In genomic region chr9:38016375-38017120, GRCh38 we compare ENCODE assay signal across 9 cellular contexts. TPM values are rescaled to one million over a fixed set of nuclear protein-coding genes. Genes with fewer than 3 reads are reported as not detected.
DNase-seq lines count a peak whose midpoint lies in the region; ATAC-seq and TF ChIP-seq lines count a peak whose summit lies in the region.
"Had no signal": no experiment of that assay in that cellular context is flagged by ENCODE, and none has a peak within 500 bp of the region (broad histone marks: within the 10 kb centered on the region; RNA-seq: fewer than 3 reads in every experiment).

No MANE protein-coding gene starts in this region.

- H2BK20ac ChIP-seq in IMR-90 (ENCODE audit: low read depth, low read length), result peak overlapping the region; percentile 74

- H3K27ac ChIP-seq in IMR-90 (ENCODE audit: insufficient read depth, low read length), result peak overlapping the region; percentile 65
- peak overlapping the region; percentile 72 to 73 for H3K27ac ChIP-seq in liver (ENCODE audit: low read depth in 1 of 2, low read length in 2 of 2)
- H3K27ac ChIP-seq in thymus (ENCODE audit: low read depth), result peak overlapping the region; percentile 31

- dilution Hi-C loops in IMR-90 (cut with HindIII; ENCODE audit: low sequenced_read_pairs, unreplicated experiment), result no loop called here

- peaks cover 46 to 91% of the 10 kb centered on the region in 2 experiments for H3K79me1 ChIP-seq in IMR-90 (ENCODE audit: low read depth in 1 of 2, low read length in 2 of 2)

- H2AK9ac ChIP-seq in IMR-90 (replicated peaks; ENCODE audit: low read depth, low read length, poor library complexity), result peak overlapping the region; percentile 74

- ATAC-seq in IMR-90 (ENCODE audit: low read depth) (peak; percentile 18), HG03565 (IDR thresholded peaks at IDR 0.05; ENCODE audit: unreplicated experiment) (no peak)

- 56% methylated on average over 5 of the region's 11 CpGs; no CpG with 5 or more reads in 1 of the 2 experiments for WGBS in IMR-90 (ENCODE audit: extremely low coverage in 2 of 2, insufficient read length in 1 of 2), 2 experiments
- WGBS in liver, result 61% methylated on average over 11 of the region's 11 CpGs
- 94% methylated on average over 11 of the region's 11 CpGs for WGBS in thymus

- H3K4me1 ChIP-seq in IMR-90 (ENCODE audit: control insufficient read depth, insufficient read depth, low read length), result peaks cover 41% of the 10 kb centered on the region
- peaks cover 15 to 49% (median 47%) of the 10 kb centered on the region in 4 donors for H3K4me1 ChIP-seq in liver (ENCODE audit: control insufficient read depth in 4 of 4, insufficient read depth in 4 of 4, low read length in 3 of 4)
- no peaks in the 10 kb centered on the region for H3K4me1 ChIP-seq in thymus (ENCODE audit: control insufficient read depth, insufficient read depth, low read length)

- H3K4me2 ChIP-seq in IMR-90 (ENCODE audit: low read depth, low read length), result peak overlapping the region; percentile 20; the same call in 1 of the 2 replicates

- H3K9ac ChIP-seq in IMR-90 (ENCODE audit: low read depth, low read length), result peak overlapping the region; percentile 29
- peak overlapping the region in 1 of 2 donors; percentile 3 for H3K9ac ChIP-seq in liver (ENCODE audit: low read depth in 1 of 2, low read length in 2 of 2)

- H3K23ac ChIP-seq in IMR-90 (ENCODE audit: low read depth, low read length), result peak overlapping the region; percentile 89

- TF ChIP-seq RAD21 in IMR-90 (IDR thresholded peaks at IDR 0.05; ENCODE audit: low read length), result no peak
- no peak for TF ChIP-seq RAD21 in liver (IDR thresholded peaks at IDR 0.05)

- peak overlapping the region; percentile 14 for H4K5ac ChIP-seq in IMR-90 (ENCODE audit: low read depth, low read length)

- H2BK15ac ChIP-seq in IMR-90 (ENCODE audit: low read depth, low read length), result peak overlapping the region; percentile 33; the same call in 2 of the 3 replicates

- peak overlapping the region; percentile 42 for H3K56ac ChIP-seq in IMR-90 (ENCODE audit: extremely low read depth, insufficient read depth, low read length)

- peak overlapping the region; percentile 67 for H3K18ac ChIP-seq in IMR-90 (ENCODE audit: low read depth, low read length)

- POLR2A ChIA-PET in IMR-90 (lab: Charles Lee; ENCODE audit: unreplicated experiment), result no interaction called here

- H3K36me3 ChIP-seq in IMR-90 (ENCODE audit: control insufficient read depth, insufficient read depth, low read length) (peaks cover 38% of the 10 kb centered on the region), liver (ENCODE audit: control insufficient read depth in 4 of 4, insufficient read depth in 3 of 4, low read depth in 1 of 4, low read length in 3 of 4) (peaks cover 2 to 31% (median 14%) of the 10 kb centered on the region in 4 donors), thymus (ENCODE audit: control insufficient read depth, insufficient read depth) (no peaks in the 10 kb centered on the region)

- CTCF ChIA-PET in IMR-90 (lab: Yijun Ruan, JAX), result interaction anchor here (0.8 to 2.6 kb wide), 4 partner anchors 10 to 108 kb away, joined by 3 to 11 read pairs (median 6); no protein-coding TSS in a partner anchor

- peak overlapping the region; percentile 28 for H2AFZ ChIP-seq in IMR-90 (replicated peaks; ENCODE audit: low read length, poor library complexity)

- intact Hi-C loops in IMR-90 (cut with micrococcal nuclease), result loop anchor here (2.0 kb wide), 1 partner anchor 50 kb away; no protein-coding TSS in a partner anchor

- peak overlapping the region; percentile 73 for H3K14ac ChIP-seq in IMR-90 (replicated peaks; ENCODE audit: low read depth, low read length)

- H3K27me3 ChIP-seq in IMR-90 (ENCODE audit: control insufficient read depth, insufficient read depth, low read length), result no peaks in the 10 kb centered on the region
- no peaks in the 10 kb centered on the region for H3K27me3 ChIP-seq in liver (ENCODE audit: control insufficient read depth in 4 of 4, insufficient read depth in 4 of 4, low read length in 3 of 4)
- no peaks in the 10 kb centered on the region for H3K27me3 ChIP-seq in thymus (ENCODE audit: control insufficient read depth, insufficient read depth)

- peak overlapping the region; percentile 30 to 74 for H4K8ac ChIP-seq in IMR-90 (ENCODE audit: low read depth in 2 of 2, low read length in 2 of 2)

- H3K4ac ChIP-seq in IMR-90 (ENCODE audit: low read depth, low read length), result peak overlapping the region; percentile 81

- TF ChIP-seq POLR2A in IMR-90 (IDR thresholded peaks at IDR 0.05; ENCODE audit: low read depth, low read length), result no peak

- peak overlapping the region; percentile 63 for H2BK5ac ChIP-seq in IMR-90 (ENCODE audit: low read depth, low read length, poor library complexity, severe bottlenecking)

- H4K91ac ChIP-seq in IMR-90 (ENCODE audit: insufficient read depth, low read depth, low read length), result peak overlapping the region; percentile 92

- H3K4me3 ChIP-seq in IMR-90 (ENCODE audit: insufficient read depth, low read depth, low read length) (no peak overlapping the region), liver (ENCODE audit: low read depth in 1 of 3, low read length in 3 of 3) (no peak overlapping the region), thymus (ENCODE audit: low read length) (no peak overlapping the region)

- in situ Hi-C loops in IMR-90 (cut with MboI; ENCODE audit: low sequenced_read_pairs), result no loop called here

- peaks cover 38% of the 10 kb centered on the region for H3K9me1 ChIP-seq in IMR-90 (ENCODE audit: insufficient read depth, low read length)

- H2BK120ac ChIP-seq in IMR-90 (ENCODE audit: low read depth, low read length), result peak overlapping the region; percentile 82

- no peak for TF ChIP-seq CTCF in IMR-90 (conservative IDR thresholded peaks at IDR 0.05; ENCODE audit: low read depth, low read length)
- no peak for TF ChIP-seq CTCF in liver (IDR thresholded peaks at IDR 0.05; ENCODE audit: low read depth, low read length, missing input control)

- no TSS peak for BruUV-seq in IMR-90 (replicated peaks; lab: Mats Ljungman, UMichigan)

- H4K20me1 ChIP-seq in IMR-90 (ENCODE audit: insufficient read depth, low read length), result peaks cover 23% of the 10 kb centered on the region; the same call in 1 of the 2 replicates

- H3K9me3 ChIP-seq in IMR-90 (ENCODE audit: control insufficient read depth, insufficient read depth, low read length), result no peaks in the 10 kb centered on the region
- no peaks in the 10 kb centered on the region for H3K9me3 ChIP-seq in liver (ENCODE audit: control insufficient read depth in 4 of 4, low read length in 3 of 4)
- no peaks in the 10 kb centered on the region for H3K9me3 ChIP-seq in thymus (ENCODE audit: control insufficient read depth)

- peak overlapping the region; percentile 94 for H2AK5ac ChIP-seq in IMR-90 (ENCODE audit: low read depth, low read length)

- peak; percentile 63 for DNase-seq in IMR-90
- peak; percentile 57 for DNase-seq in dermis blood vessel endothelial cell
- DNase-seq in SIG-M5 treated with dmso at 0.1 percent for 504 hours (lab: John Stamatoyannopoulos, UW; ENCODE audit: unreplicated experiment), result no peak
- no peak for DNase-seq in inferior parietal cortex (ENCODE audit: extremely low spot score)
- no peak for DNase-seq in stimulated activated CD8-positive, alpha-beta memory T cell treated with anti-CD3 and anti-CD28 coated beads, Interleukin-4, amount 100 ng/mL, for 48 hours
- DNase-seq: MM.1S had no signal

TF ChIP-seq in IMR-90, 13 proteins besides CTCF, POLR2A, EP300 and RAD21 (continues in another document):
- TF ChIP-seq CEBPB (IDR thresholded peaks at IDR 0.05; ENCODE audit: low read depth, low read length) (no peak), SMC3 (IDR thresholded peaks at IDR 0.05; ENCODE audit: low read depth, low read length) (no peak), MAZ (IDR thresholded peaks at IDR 0.05; ENCODE audit: borderline replicate concordance, low read depth, low read length) (peak; percentile 62; the same call in 1 of the 2 replicates), MXI1 (IDR thresholded peaks at IDR 0.05; ENCODE audit: borderline replicate concordance, low read depth, low read length) (no peak; the same call in 1 of the 2 replicates), RCOR1 (IDR thresholded peaks at IDR 0.05; ENCODE audit: insufficient replicate concordance, low read length) (no peak), FOS (IDR thresholded peaks at IDR 0.05; ENCODE audit: low read depth, low read length) (peak; percentile 42; the same call in 1 of the 2 replicates)
- TF ChIP-seq, protein P1, sequence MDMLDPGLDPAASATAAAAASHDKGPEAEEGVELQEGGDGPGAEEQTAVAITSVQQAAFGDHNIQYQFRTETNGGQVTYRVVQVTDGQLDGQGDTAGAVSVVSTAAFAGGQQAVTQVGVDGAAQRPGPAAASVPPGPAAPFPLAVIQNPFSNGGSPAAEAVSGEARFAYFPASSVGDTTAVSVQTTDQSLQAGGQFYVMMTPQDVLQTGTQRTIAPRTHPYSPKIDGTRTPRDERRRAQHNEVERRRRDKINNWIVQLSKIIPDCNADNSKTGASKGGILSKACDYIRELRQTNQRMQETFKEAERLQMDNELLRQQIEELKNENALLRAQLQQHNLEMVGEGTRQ (IDR thresholded peaks at IDR 0.05; ENCODE audit: low read depth, low read length), result no peak

TF ChIP-seq in liver, 16 proteins besides CTCF, POLR2A, EP300 and RAD21:
- no peak for TF ChIP-seq GABPA (IDR thresholded peaks at IDR 0.05 in 1 of 2, conservative IDR thresholded peaks at IDR 0.05 in 1 of 2)
TF ChIP-seq in liver: peak in this region for 0.

RNA-seq across cellular contexts. Expression of gene SHB, which starts 52.5 kb away (rescaled TPM):
- total RNA-seq in IMR-90 (2012; rRNA removed) (6.1 and 7.8 TPM in 2 replicates), dermis blood vessel endothelial cell (32.8 and 33.4 TPM in 2 replicates), liver (10 to 100 TPM in 1 of 2 donors, 1 to 10 TPM in 1; 3.4 to 17.3 TPM)
- polyA plus RNA-seq in IMR-90 (2012; rRNA removed) (20.4 and 22.9 TPM in 2 replicates), liver (10 to 100 TPM in 1 of 2 donors, 1 to 10 TPM in 1; 3.6 to 10.4 TPM), thymus (5.5 TPM)
- 15.8 and 28.1 TPM in 2 replicates for polyA plus RNA-seq in IMR-90 (2012; cell fraction: cytosol; rRNA removed)
- 36.9 and 39.5 TPM in 2 replicates for polyA plus RNA-seq in IMR-90 (2012; cell fraction: nucleus; rRNA removed; ENCODE audit: low replicate concordance)

Comparison
In these comparisons a context has a peak if more than half of its experiments do, and no peak if none do; other contexts are left out.
1. DNase-seq: peak in IMR-90 (single experiment) and dermis blood vessel endothelial cell (single experiment); none in SIG-M5 treated with dmso at 0.1 percent for 504 hours (single experiment), inferior parietal cortex (single experiment) and stimulated activated CD8-positive, alpha-beta memory T cell treated with anti-CD3 and anti-CD28 coated beads, Interleukin-4, amount 100 ng/mL, for 48 hours (single experiment).
2. Peak in every context shown above with its lines, with median percentiles within 50 percentile points of each other: H3K27ac ChIP-seq.